1 cellular context compared by ENCODE assay signal in genomic region chr12:76083246-76083735, GRCh38.
TF ChIP-seq lines count a peak whose summit lies in the region.

No MANE protein-coding gene starts in this region.

TF ChIP-seq in HepG2, 621 proteins besides CTCF, POLR2A, EP300 and RAD21:
- TF ChIP-seq ZNF20 (CRISPR knock-in tag; IDR thresholded peaks at IDR 0.05) (no peak), HOXA3 (CRISPR knock-in tag; IDR thresholded peaks at IDR 0.05) (no peak), ZNF121 (CRISPR knock-in tag; IDR thresholded peaks at IDR 0.05) (no peak), FOXA1 (IDR thresholded peaks at IDR 0.05) (no peak), FOXA1 (CRISPR knock-in tag; IDR thresholded peaks at IDR 0.05) (no peak), GFI1 (CRISPR knock-in tag; IDR thresholded peaks at IDR 0.05; ENCODE audit: borderline replicate concordance) (0 out of 2 replicates have a peak, but pooled peaks have one; percentile 7), ONECUT2 (CRISPR knock-in tag; IDR thresholded peaks at IDR 0.05) (0 out of 2 replicates have a peak, but pooled peaks have one; percentile 4)
